ENCODE assay signal across 8 cellular contexts in the genomic region with DNA sequence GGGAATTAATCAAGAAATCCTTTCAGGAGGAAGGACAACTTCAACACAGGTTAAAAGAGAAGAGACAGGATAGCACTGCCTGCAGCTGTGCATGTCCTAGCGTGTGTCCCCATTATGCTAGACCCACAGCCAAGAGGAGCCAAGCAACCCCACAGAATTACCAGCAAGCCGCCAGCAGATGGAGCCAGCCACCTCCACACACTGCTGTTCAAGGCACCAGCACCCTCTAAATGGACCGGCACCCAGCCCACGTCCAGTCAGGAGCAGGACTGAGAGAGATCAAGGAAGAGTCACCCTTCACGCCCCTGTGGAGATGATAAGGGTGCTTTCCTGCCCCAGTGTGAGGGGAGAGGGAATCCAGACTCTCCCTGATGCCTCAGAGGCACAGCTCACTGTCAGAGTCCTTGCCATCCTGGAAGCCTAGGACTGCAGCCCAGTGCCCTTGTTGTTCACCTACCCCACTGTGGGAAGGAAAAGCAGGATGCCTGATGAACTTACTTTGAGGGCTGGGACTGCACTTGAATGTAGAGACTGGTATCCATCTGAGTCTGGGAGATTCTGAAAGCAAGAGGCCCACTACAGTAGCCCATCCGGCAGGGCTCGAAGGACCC. TPM values are rescaled to one million over a fixed set of nuclear protein-coding genes. Genes with fewer than 3 reads are reported as not detected.
DNase-seq lines count a peak whose midpoint lies in the region; ATAC-seq and TF ChIP-seq lines count a peak whose summit lies in the region.

No MANE protein-coding gene starts in this region.

- no peaks in the 10 kb centered on the region for H3K36me3 Mint-ChIP-seq in activated naive CD4-positive, alpha-beta T cell treated with anti-CD3 and anti-CD28 coated beads, Interleukin-2, amount 50 U/mL, for 72 hours

- no peaks in the 10 kb centered on the region for H3K9me2 ChIP-seq in HCT116 (ENCODE audit: insufficient read depth)

- RAD21 ChIA-PET in HCT116 (lab: Charles Lee; ENCODE audit: low non-redundant PET in 1 of 2, low total read pairs in 2 of 2, uncharacterized antibody in 2 of 2, unreplicated experiment in 2 of 2) = no interaction called here

- H3K4me3 ChIP-seq in DND-41 (ENCODE audit: low read depth in 1 of 2, low read length in 2 of 2) (no peak overlapping the region), HCT116 (replicated peaks in 1 of 2; ENCODE audit: low read depth in 1 of 2, low read length in 2 of 2) (no peak overlapping the region), NT2/D1 (ENCODE audit: insufficient read length, low read depth) (no peak overlapping the region), parathyroid adenoma (ENCODE audit: low read depth, low read length) (no peak overlapping the region)

- H3K9me3 Mint-ChIP-seq in activated naive CD4-positive, alpha-beta T cell treated with anti-CD3 and anti-CD28 coated beads, Interleukin-2, amount 50 U/mL, for 72 hours = no peaks in the 10 kb centered on the region

- H3K27ac ChIP-seq in DND-41 (ENCODE audit: low read length) = no peak overlapping the region
- H3K27ac ChIP-seq in HCT116 (ENCODE audit: low read depth, low read length) = no peak overlapping the region
- H3K27ac ChIP-seq in parathyroid adenoma = peak overlapping the region; percentile 74

- CTCF ChIA-PET in HCT116 (lab: Charles Lee) = interaction anchor here (0.6 to 3.0 kb wide), 7 partner anchors 11 to 444 kb away, joined by 3 to 19 read pairs (median 5); no protein-coding TSS in a partner anchor

- H3K4me2 ChIP-seq in DND-41 (ENCODE audit: insufficient read depth, low read length) (no peak overlapping the region), HCT116 (ENCODE audit: low read length) (no peak overlapping the region), parathyroid adenoma (ENCODE audit: low read length) (no peak overlapping the region)

- no peaks in the 10 kb centered on the region for H3K4me1 ChIP-seq in DND-41 (ENCODE audit: insufficient read depth, low read length)
- no peaks in the 10 kb centered on the region for H3K4me1 ChIP-seq in HCT116 (ENCODE audit: control insufficient read depth in 1 of 2, insufficient read depth in 2 of 2, low read length in 2 of 2)
- peaks cover 8% of the 10 kb centered on the region for H3K4me1 ChIP-seq in NT2/D1 (ENCODE audit: insufficient read depth, insufficient read length)
- H3K4me1 ChIP-seq in parathyroid adenoma = no peaks in the 10 kb centered on the region

- peak; percentile 77 for TF ChIP-seq CTCF in DND-41 (IDR thresholded peaks at IDR 0.05; ENCODE audit: borderline replicate concordance, extremely low read depth, low read length, poor library complexity, severe bottlenecking)
- peak; percentile 73 to 87 (median 86) for TF ChIP-seq CTCF in HCT116 (IDR thresholded peaks at IDR 0.05 in 2 of 3, conservative IDR thresholded peaks at IDR 0.05 in 1 of 3; ENCODE audit: borderline replicate concordance in 1 of 3, insufficient read depth in 1 of 3, low read depth in 2 of 3, low read length in 2 of 3)
- peak; percentile 54 for TF ChIP-seq CTCF in parathyroid adenoma (IDR thresholded peaks at IDR 0.05)

- BruUV-seq in HCT116 (replicated peaks; lab: Mats Ljungman, UMichigan) = no TSS peak

- TF ChIP-seq RAD21 in HCT116 (IDR thresholded peaks at IDR 0.05; ENCODE audit: low read depth) = peak; percentile 79

- intact Hi-C loops in HCT116 (cut with micrococcal nuclease) = no loop called here
- intact Hi-C loops in Right ventricle myocardium superior (cut with DNase I) = no loop called here

- no peaks in the 10 kb centered on the region for H3K79me2 ChIP-seq in DND-41 (ENCODE audit: insufficient read depth, low read length)
- no peaks in the 10 kb centered on the region for H3K79me2 ChIP-seq in HCT116 (ENCODE audit: insufficient read depth, low read length)
- H3K79me2 ChIP-seq in parathyroid adenoma = no peaks in the 10 kb centered on the region

- no peak overlapping the region for H3K9ac ChIP-seq in DND-41 (ENCODE audit: low read depth, low read length)
- H3K9ac ChIP-seq in HCT116 (ENCODE audit: low read length) = no peak overlapping the region
- H3K9ac ChIP-seq in NT2/D1 (ENCODE audit: insufficient read length, low read depth) = no peak overlapping the region
- H3K9ac ChIP-seq in parathyroid adenoma = no peak overlapping the region

- H3K27ac Mint-ChIP-seq in activated naive CD4-positive, alpha-beta T cell treated with anti-CD3 and anti-CD28 coated beads, Interleukin-2, amount 50 U/mL, for 72 hours = peak overlapping the region in 1 of 2 donors; percentile 35

- H4K20me1 ChIP-seq in DND-41 (ENCODE audit: insufficient read depth, low read length) (no peaks in the 10 kb centered on the region), HCT116 (ENCODE audit: insufficient read depth) (no peaks in the 10 kb centered on the region)

- H3K27me3 ChIP-seq in DND-41 (ENCODE audit: insufficient read depth, low read length, poor library complexity) (peaks cover 18% of the 10 kb centered on the region), HCT116 (ENCODE audit: insufficient read depth, low read length) (peaks cover 21% of the 10 kb centered on the region), NT2/D1 (ENCODE audit: insufficient read depth, insufficient read length) (no peaks in the 10 kb centered on the region), parathyroid adenoma (ENCODE audit: control insufficient read depth, insufficient read depth, low read length) (no peaks in the 10 kb centered on the region)

- H3K9me3 ChIP-seq in DND-41 (ENCODE audit: insufficient read depth, low read length, severe bottlenecking) = no peaks in the 10 kb centered on the region
- no peaks in the 10 kb centered on the region for H3K9me3 ChIP-seq in HCT116 (ENCODE audit: control insufficient read depth in 1 of 2, insufficient read depth in 1 of 2, low read depth in 1 of 2, low read length in 2 of 2)
- H3K9me3 ChIP-seq in NT2/D1 (ENCODE audit: insufficient read depth, low read length) = no peaks in the 10 kb centered on the region
- H3K9me3 ChIP-seq in parathyroid adenoma (ENCODE audit: control insufficient read depth, low read length) = no peaks in the 10 kb centered on the region

- POLR2A ChIA-PET in HCT116 (lab: Charles Lee) = no interaction called here

- ATAC-seq in DND-41 (ENCODE audit: insufficient read depth, low read depth) = peak; percentile 93
- ATAC-seq in HCT116 = peak; percentile 100
- peak; percentile 58 to 76 for ATAC-seq in activated naive CD4-positive, alpha-beta T cell treated with anti-CD3 and anti-CD28 coated beads, Interleukin-2, amount 50 U/mL, for 72 hours
- ATAC-seq in Right ventricle myocardium superior (ENCODE audit: poor library complexity) = peak; percentile 89

- no peak for TF ChIP-seq POLR2A in HCT116 (IDR thresholded peaks at IDR 0.05; ENCODE audit: borderline replicate concordance, extremely low read depth, insufficient read depth, insufficient read length)

- DNase-seq in DND-41 (peak; percentile 46), HCT116 (ENCODE audit: low read depth, low spot score) (peak; percentile 44), NT2/D1 (ENCODE audit: low read depth, low spot score) (peak; percentile 52), Right ventricle myocardium superior (peak; percentile 89), mesenteric fat pad (ENCODE audit: low spot score) (no peak), OCI-M2 (lab: John Stamatoyannopoulos, UW; ENCODE audit: unreplicated experiment) (no peak)
- DNase-seq in activated naive CD4-positive, alpha-beta T cell treated with anti-CD3 and anti-CD28 coated beads, Interleukin-2, amount 50 U/mL, for 72 hours (ENCODE audit: low spot score in 2 of 2) = peak in 1 of 2 donors; percentile 42

- no peak overlapping the region; the same call in 1 of the 2 replicates for H2AFZ ChIP-seq in DND-41 (ENCODE audit: low read depth, low read length)
- H2AFZ ChIP-seq in HCT116 (ENCODE audit: low read depth, low read length, poor library complexity, severe bottlenecking) = no peak overlapping the region
- no peak overlapping the region for H2AFZ ChIP-seq in parathyroid adenoma

- H3K36me3 ChIP-seq in DND-41 (ENCODE audit: insufficient read depth, low read length) (no peaks in the 10 kb centered on the region), HCT116 (ENCODE audit: control insufficient read depth in 1 of 2, insufficient read depth in 2 of 2, low read length in 2 of 2) (no peaks in the 10 kb centered on the region), NT2/D1 (ENCODE audit: insufficient read depth, insufficient read length, low read length) (no peaks in the 10 kb centered on the region), parathyroid adenoma (ENCODE audit: control insufficient read depth, insufficient read depth, low read length) (no peaks in the 10 kb centered on the region)

TF ChIP-seq in HCT116, 20 proteins besides CTCF, POLR2A, EP300 and RAD21 (continues in another document):
- TF ChIP-seq EZH2phosphoT487 (IDR thresholded peaks at IDR 0.05; ENCODE audit: borderline replicate concordance) (no peak), EZH2 (IDR thresholded peaks at IDR 0.05) (no peak)
- TF ChIP-seq, protein P1, sequence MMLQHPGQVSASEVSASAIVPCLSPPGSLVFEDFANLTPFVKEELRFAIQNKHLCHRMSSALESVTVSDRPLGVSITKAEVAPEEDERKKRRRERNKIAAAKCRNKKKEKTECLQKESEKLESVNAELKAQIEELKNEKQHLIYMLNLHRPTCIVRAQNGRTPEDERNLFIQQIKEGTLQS (IDR thresholded peaks at IDR 0.05) = no peak
- TF ChIP-seq, protein P2, sequence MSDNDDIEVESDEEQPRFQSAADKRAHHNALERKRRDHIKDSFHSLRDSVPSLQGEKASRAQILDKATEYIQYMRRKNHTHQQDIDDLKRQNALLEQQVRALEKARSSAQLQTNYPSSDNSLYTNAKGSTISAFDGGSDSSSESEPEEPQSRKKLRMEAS (IDR thresholded peaks at IDR 0.05) = no peak

RNA-seq across cellular contexts. Expression of gene CTTNBP2NL, which starts 37.1 kb away (rescaled TPM):
- total RNA-seq in HCT116 (2021; ENCODE audit: unreplicated experiment) (18.0 TPM), Right ventricle myocardium superior (12.6 TPM), mesenteric fat pad (44.4 TPM)
- 4.8 and 5.4 TPM in 2 replicates for polyA plus RNA-seq in HCT116 (2012)
- total RNA-seq in activated naive CD4-positive, alpha-beta T cell treated with anti-CD3 and anti-CD28 coated beads, Interleukin-2, amount 50 U/mL, for 72 hours = 1 to 10 TPM; 3.4 to 5.5 TPM

Comparison
In these comparisons a context has a peak if more than half of its experiments do, and no peak if none do; other contexts are left out.
1. DNase-seq: peak in DND-41 (single experiment), HCT116 (single experiment), NT2/D1 (single experiment) and Right ventricle myocardium superior (single experiment); none in mesenteric fat pad (single experiment) and OCI-M2 (single experiment).
2. Peak in every context shown above with its lines, with median percentiles within 50 percentile points of each other: ATAC-seq and CTCF ChIP-seq.